ENCODE assay signal across 1 cellular context in genomic region chr2:190961117-190961516, GRCh38.
TF ChIP-seq lines count a peak whose summit lies in the region.

No MANE protein-coding gene starts in this region.

TF ChIP-seq in GM12878, 131 proteins besides CTCF, POLR2A, EP300 and RAD21:
- TF ChIP-seq BCL3 (IDR thresholded peaks at IDR 0.05; ENCODE audit: borderline replicate concordance, insufficient read depth, low read depth, low read length, poor library complexity, severe bottlenecking), result peak; percentile 21
- TF ChIP-seq CREB1 (IDR thresholded peaks at IDR 0.05; ENCODE audit: low read depth), result 0 out of 2 replicates have a peak, but pooled peaks have one; percentile 11
- TF ChIP-seq ZBED1 (IDR thresholded peaks at IDR 0.05; ENCODE audit: borderline replicate concordance), result peak; percentile 20; the same call in 1 of the 2 replicates
